Comparison of ENCODE assay signal across 20 cellular contexts in the genomic region with DNA sequence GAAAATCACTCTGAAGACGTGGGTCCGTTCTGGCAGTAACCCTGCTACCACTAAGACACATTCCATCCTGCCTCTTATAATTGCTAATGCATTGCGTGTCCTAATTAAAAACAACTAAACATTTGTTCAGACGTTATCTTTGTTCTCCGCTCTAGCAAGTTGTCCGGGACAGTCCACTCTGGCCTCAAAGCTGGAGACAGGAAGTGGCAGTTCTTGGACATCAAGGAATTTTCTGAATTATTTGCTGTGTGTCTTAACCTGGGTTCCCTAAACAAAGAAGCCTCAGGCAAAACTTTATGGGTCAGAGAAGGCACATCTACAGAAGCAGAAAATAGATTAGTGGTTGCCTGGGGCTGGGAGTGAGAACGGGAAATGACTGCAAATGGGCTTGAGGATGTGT.
DNase-seq lines count a peak whose midpoint lies in the region; ATAC-seq and TF ChIP-seq lines count a peak whose summit lies in the region.
"Had no signal": no experiment of that assay in that cellular context is flagged by ENCODE, and none has a peak within 500 bp of the region (broad histone marks: within the 10 kb centered on the region; RNA-seq: fewer than 3 reads in every experiment).

No MANE protein-coding gene starts in this region.

- H3K4me3 Mint-ChIP-seq in H9: no peak overlapping the region
- H3K4me3 Mint-ChIP-seq in nephron progenitor cell: no peak overlapping the region
- H3K4me3 Mint-ChIP-seq: CD14-positive monocyte; CD4-positive, alpha-beta T cell; CD8-positive, alpha-beta memory T cell; GM23338 had no signal

- TF ChIP-seq CTCF in H9 (conservative IDR thresholded peaks at IDR 0.05) (no peak), nephron progenitor cell (IDR thresholded peaks at IDR 0.05) (no peak)

- H3K56ac ChIP-seq in H9 (ENCODE audit: insufficient read length, low read depth, low read length): no peak overlapping the region

- no CpG with 5 or more reads among the region's 7 CpGs for WGBS in H9 (ENCODE audit: extremely low coverage, insufficient read length, low lambda C conversion rate)

- no peaks in the 10 kb centered on the region for H3K79me2 ChIP-seq in H9 (ENCODE audit: insufficient read depth, low read length)

- H3K27ac ChIP-seq in H9 (ENCODE audit: insufficient read length, low read depth, low read length): no peak overlapping the region
- H3K27ac ChIP-seq: A549; BLaER1 treated with 17β-estradiol and CSF1 and Interleukin-3, amounts not matched to agents 10 nM and 100 nM had no signal

- H2BK20ac ChIP-seq in H9 (ENCODE audit: low read depth, low read length, poor library complexity, severe bottlenecking): no peak overlapping the region

- H3T11ph ChIP-seq in H9 (ENCODE audit: low read length): no peak overlapping the region

- no peak overlapping the region for H2BK120ac ChIP-seq in H9 (ENCODE audit: low read depth, low read length, poor library complexity, severe bottlenecking)

- H4K5ac ChIP-seq in H9 (ENCODE audit: insufficient read length, low read depth, low read length): no peak overlapping the region

- H2BK12ac ChIP-seq in H9 (ENCODE audit: insufficient read length, low read depth, low read length): no peak overlapping the region

- no peak overlapping the region for H3K4ac ChIP-seq in H9 (ENCODE audit: low read depth, low read length)

- H3K9ac ChIP-seq in H9 (ENCODE audit: extremely low read depth, insufficient read length, low read length): no peak overlapping the region
- H3K9ac ChIP-seq: BLaER1 treated with 17β-estradiol and CSF1 and Interleukin-3, amounts not matched to agents 10 nM and 100 nM had no signal

- no peak for ATAC-seq in HG03439 (IDR thresholded peaks at IDR 0.05; ENCODE audit: unreplicated experiment)
- no peak for ATAC-seq in stimulated activated naive CD8-positive, alpha-beta T cell treated with anti-CD3 and anti-CD28 coated beads, Interleukin-15, Interleukin-2, amounts not matched to agents 100 U/mL and 50 U/mL, for 24 hours
- ATAC-seq: A549, HCT116 had no signal

- H3K36me3 Mint-ChIP-seq in H9 (ENCODE audit: insufficient read depth in 1 of 3, low read depth in 3 of 3) (no peaks in the 10 kb centered on the region), nephron progenitor cell (ENCODE audit: low read depth) (no peaks in the 10 kb centered on the region)
- H3K36me3 Mint-ChIP-seq: CD14-positive monocyte; CD8-positive, alpha-beta memory T cell had no signal

- H2BK5ac ChIP-seq in H9 (ENCODE audit: insufficient read length, low read length): no peak overlapping the region

- peaks cover 4 to 6% of the 10 kb centered on the region in 2 experiments for H3K4me1 Mint-ChIP-seq in H9
- H3K4me1 Mint-ChIP-seq in nephron progenitor cell: no peaks in the 10 kb centered on the region
- H3K4me1 Mint-ChIP-seq: CD14-positive monocyte; CD8-positive, alpha-beta memory T cell; GM23338 had no signal

- H3K9me3 ChIP-seq in H9 (ENCODE audit: control insufficient read depth, low read depth, low read length): no peaks in the 10 kb centered on the region
- H3K9me3 ChIP-seq: A549; BE2C; BLaER1 treated with 17β-estradiol and CSF1 and Interleukin-3, amounts not matched to agents 10 nM and 100 nM had no signal

- H2AFZ ChIP-seq in H9 (ENCODE audit: low read length): no peak overlapping the region
- H2AFZ ChIP-seq: GM23338 had no signal

- H3K9me3 Mint-ChIP-seq in H9 (no peaks in the 10 kb centered on the region), nephron progenitor cell (no peaks in the 10 kb centered on the region)
- H3K9me3 Mint-ChIP-seq: GM23338 had no signal

- H3K27ac Mint-ChIP-seq in H9 (peak overlapping the region in 2 of 3 experiments; percentile 4 to 56; a peak in 2 of 7 replicates), nephron progenitor cell (peak overlapping the region; percentile 18)
- H3K27ac Mint-ChIP-seq: CD14-positive monocyte; CD4-positive, alpha-beta T cell; CD8-positive, alpha-beta memory T cell; GM23338 had no signal

- H3K23ac ChIP-seq in H9 (ENCODE audit: insufficient read length, low read depth, low read length): no peak overlapping the region

- H3K4me2 ChIP-seq in H9 (ENCODE audit: insufficient read depth, insufficient read length, low read length): no peak overlapping the region
- H3K4me2 ChIP-seq: A549; BLaER1 treated with 17β-estradiol and CSF1 and Interleukin-3, amounts not matched to agents 10 nM and 100 nM; GM23338 had no signal

- H3K27me3 Mint-ChIP-seq in H9 (ENCODE audit: low read depth): peaks cover 6% of the 10 kb centered on the region
- peaks cover 33% of the 10 kb centered on the region for H3K27me3 Mint-ChIP-seq in nephron progenitor cell (ENCODE audit: low read depth, poor library complexity)
- H3K27me3 Mint-ChIP-seq: CD4-positive, alpha-beta T cell had no signal

- H3K4me1 ChIP-seq in H9 (ENCODE audit: insufficient read depth, low read length): no peaks in the 10 kb centered on the region
- H3K4me1 ChIP-seq: A549; BE2C; BLaER1 treated with 17β-estradiol and CSF1 and Interleukin-3, amounts not matched to agents 10 nM and 100 nM had no signal

- H4K91ac ChIP-seq in H9 (ENCODE audit: insufficient read length, low read depth, low read length): no peak overlapping the region

- H3K27me3 ChIP-seq in H9 (ENCODE audit: insufficient read depth, low read length): no peaks in the 10 kb centered on the region
- H3K27me3 ChIP-seq: BE2C; BLaER1 treated with 17β-estradiol and CSF1 and Interleukin-3, amounts not matched to agents 10 nM and 100 nM had no signal

- H2AK5ac ChIP-seq in H9 (ENCODE audit: insufficient read length, low read length): no peak overlapping the region

- no peaks in the 10 kb centered on the region for H4K20me1 ChIP-seq in H9 (ENCODE audit: control insufficient read depth, insufficient read depth, insufficient read length)
- H4K20me1 ChIP-seq: BLaER1 treated with 17β-estradiol and CSF1 and Interleukin-3, amounts not matched to agents 10 nM and 100 nM had no signal

- H2BK15ac ChIP-seq in H9 (ENCODE audit: low read depth, low read length): no peak overlapping the region

- no peak overlapping the region for H3K14ac ChIP-seq in H9 (ENCODE audit: insufficient read depth, low read length)

- H3K18ac ChIP-seq in H9 (ENCODE audit: insufficient read length, low read depth, low read length): no peak overlapping the region

- H4K8ac ChIP-seq in H9 (replicated peaks; ENCODE audit: insufficient read length, low read depth, low read length): no peak overlapping the region

- no peaks in the 10 kb centered on the region for H3K79me1 ChIP-seq in H9 (ENCODE audit: insufficient read depth, low read depth, low read length, poor library complexity, severe bottlenecking)

- H3K23me2 ChIP-seq in H9 (ENCODE audit: insufficient read length, low read depth, low read length, poor library complexity, severe bottlenecking): no peaks in the 10 kb centered on the region

- no peak for DNase-seq in H9
- DNase-seq in astrocyte of the hippocampus (ENCODE audit: low read depth, low spot score): peak; percentile 4
- DNase-seq in nephron progenitor cell: no peak
- DNase-seq in NCI-H2081 treated with DMSO at 0.1 percent for 48 hours (lab: John Stamatoyannopoulos, UW): no peak
- DNase-seq in stimulated activated naive CD8-positive, alpha-beta T cell treated with anti-CD3 and anti-CD28 coated beads, Interleukin-15, Interleukin-2, amounts not matched to agents 100 U/mL and 50 U/mL, for 24 hours: no peak
- DNase-seq: 8988T; ACHN; AML-193; BE2C; CD4-positive, alpha-beta T cell; CD8-positive, alpha-beta memory T cell; DMS 273 treated with DMSO at 0.1 percent for 48 hours; DMS79 treated with DMSO at 0.1 percent for 48 hours; GF-D8 had no signal
